Comparison of ENCODE assay signal across 13 cellular contexts in the genomic region with DNA sequence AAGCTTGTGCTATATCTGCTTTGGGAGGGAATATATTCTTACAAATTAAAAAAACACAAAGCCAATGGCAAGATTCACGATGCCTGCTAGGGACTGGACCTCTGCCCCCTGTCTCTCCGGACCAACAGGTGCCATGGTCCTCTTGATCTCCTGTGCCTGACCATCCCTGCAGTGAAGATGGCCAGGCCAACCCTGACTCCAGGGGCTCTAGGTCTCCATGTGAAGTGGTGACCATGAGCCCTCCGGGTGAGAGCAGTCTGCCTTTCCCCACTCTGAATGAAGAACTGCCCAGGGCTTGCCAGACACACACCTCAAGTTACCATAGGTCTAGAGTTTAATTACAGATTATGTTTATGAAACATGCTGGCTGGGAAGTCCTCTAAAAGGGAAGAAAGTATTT. TPM values are rescaled to one million over a fixed set of nuclear protein-coding genes. Genes with fewer than 3 reads are reported as not detected.
DNase-seq lines count a peak whose midpoint lies in the region; ATAC-seq, FAIRE-seq and TF ChIP-seq lines count a peak whose summit lies in the region.
"Had no signal": no experiment of that assay in that cellular context is flagged by ENCODE, and none has a peak within 500 bp of the region (broad histone marks: within the 10 kb centered on the region; RNA-seq: fewer than 3 reads in every experiment).

No MANE protein-coding gene starts in this region.

- H3K4me1 Mint-ChIP-seq in activated CD8-positive, alpha-beta T cell treated with anti-CD3 and anti-CD28 coated beads, Interleukin-2, amount 10 ng/mL, durations not matched to agents 7 days and 5 days (ENCODE audit: low read depth), result peaks cover 43% of the 10 kb centered on the region
- H3K4me1 Mint-ChIP-seq: neural progenitor cell had no signal

- peak overlapping the region in 1 of 2 donors; percentile 49 for H3K27ac ChIP-seq in kidney (ENCODE audit: low read depth in 2 of 2, low read length in 2 of 2)
- H3K27ac ChIP-seq in suprapubic skin, result peak overlapping the region; percentile 83
- H3K27ac ChIP-seq: neural progenitor cell had no signal

- TF ChIP-seq CTCF in kidney (IDR thresholded peaks at IDR 0.05; ENCODE audit: borderline replicate concordance, extremely low read depth, insufficient read depth) (no peak), suprapubic skin (IDR thresholded peaks at IDR 0.05) (no peak)

- 90% methylated on average over 3 of the region's 3 CpGs for WGBS in suprapubic skin

- H3K4me3 Mint-ChIP-seq in activated CD8-positive, alpha-beta T cell treated with anti-CD3 and anti-CD28 coated beads, Interleukin-2, amount 10 ng/mL, durations not matched to agents 7 days and 5 days, result peak overlapping the region; percentile 98
- H3K4me3 Mint-ChIP-seq: neural progenitor cell had no signal

- H3K9ac ChIP-seq in kidney (ENCODE audit: low read length in 2 of 2), result peak overlapping the region; percentile 11 to 13
- H3K9ac ChIP-seq: neural progenitor cell had no signal

- intact Hi-C loops in kidney (cut with DNase I), result no loop called here

- no peak for TF ChIP-seq EP300 in suprapubic skin (IDR thresholded peaks at IDR 0.05)

- H3K4me1 ChIP-seq in kidney (ENCODE audit: control insufficient read depth in 1 of 2, insufficient read depth in 1 of 2, low read depth in 1 of 2, low read length in 2 of 2) (peaks cover 0 to 3% of the 10 kb centered on the region in 2 donors), suprapubic skin (peaks cover 53% of the 10 kb centered on the region)
- H3K4me1 ChIP-seq: neural progenitor cell had no signal

- no peak for TF ChIP-seq POLR2A in suprapubic skin (IDR thresholded peaks at IDR 0.05)

- H3K36me3 Mint-ChIP-seq in activated CD8-positive, alpha-beta T cell treated with anti-CD3 and anti-CD28 coated beads, Interleukin-2, amount 10 ng/mL, durations not matched to agents 7 days and 5 days (ENCODE audit: low read depth), result peaks cover 62% of the 10 kb centered on the region
- H3K36me3 Mint-ChIP-seq: neural progenitor cell had no signal

- no peak for ATAC-seq in activated CD8-positive, alpha-beta T cell treated with anti-CD3 and anti-CD28 coated beads, Interleukin-2, amount 10 ng/mL, durations not matched to agents 7 days and 5 days
- no peak for ATAC-seq in HG03565 (IDR thresholded peaks at IDR 0.05; ENCODE audit: unreplicated experiment)

- DNase-seq in activated T-cell treated with anti-CD3 and anti-CD28 coated beads, Interleukin-2, amount 50 U/mL, for 1 hour, result peak; percentile 46
- DNase-seq in activated T-cell treated with anti-CD3 and anti-CD28 coated beads, Interleukin-2, amount 50 U/mL, for 48 hours, result no peak
- DNase-seq in activated CD8-positive, alpha-beta T cell treated with anti-CD3 and anti-CD28 coated beads, Interleukin-2, amount 10 ng/mL, durations not matched to agents 7 days and 5 days, result no peak
- DNase-seq in kidney, result no peak
- DNase-seq in suprapubic skin (ENCODE audit: low spot score in 2 of 2), result no peak
- no peak for DNase-seq in SIG-M5 treated with dmso at 0.1 percent for 504 hours (lab: John Stamatoyannopoulos, UW; ENCODE audit: unreplicated experiment)
- no peak for DNase-seq in iPS-NIHi7 (ENCODE audit: extremely low spot score)

- peak overlapping the region; percentile 95 for H3K27ac Mint-ChIP-seq in activated CD8-positive, alpha-beta T cell treated with anti-CD3 and anti-CD28 coated beads, Interleukin-2, amount 10 ng/mL, durations not matched to agents 7 days and 5 days
- H3K27ac Mint-ChIP-seq: neural progenitor cell had no signal

- no peaks in the 10 kb centered on the region for H3K27me3 ChIP-seq in suprapubic skin
- H3K27me3 ChIP-seq: neural progenitor cell had no signal

- no peak for FAIRE-seq in kidney (lab: Jason Lieb, UNC)
- FAIRE-seq: frontal cortex, HTR-8/SVneo, TTC549 had no signal

- no peaks in the 10 kb centered on the region for H3K9me3 Mint-ChIP-seq in activated CD8-positive, alpha-beta T cell treated with anti-CD3 and anti-CD28 coated beads, Interleukin-2, amount 10 ng/mL, durations not matched to agents 7 days and 5 days (ENCODE audit: insufficient read depth)
- H3K9me3 Mint-ChIP-seq: neural progenitor cell had no signal

- H3K36me3 ChIP-seq in kidney (ENCODE audit: control insufficient read depth in 1 of 2, insufficient read depth in 2 of 2, low read length in 2 of 2) (no peaks in the 10 kb centered on the region), suprapubic skin (no peaks in the 10 kb centered on the region)
- H3K36me3 ChIP-seq: neural progenitor cell had no signal

- no peaks in the 10 kb centered on the region for H3K9me3 ChIP-seq in kidney (ENCODE audit: control insufficient read depth in 1 of 2, low read length in 2 of 2)
- H3K9me3 ChIP-seq in suprapubic skin, result no peaks in the 10 kb centered on the region

- CTCF ChIA-PET in activated CD8-positive, alpha-beta T cell treated with anti-CD3 and anti-CD28 coated beads, Interleukin-2, amount 10 ng/mL, durations not matched to agents 7 days and 5 days (lab: Charles Lee), result interaction anchor here (1.2 to 2.4 kb wide), 6 partner anchors 11 to 189 kb away, joined by 3 to 7 read pairs (median 5); a partner anchor contains a TSS

- peak overlapping the region; percentile 45 to 47 for H3K4me3 ChIP-seq in kidney (ENCODE audit: low read length in 2 of 2)
- peak overlapping the region; percentile 53 for H3K4me3 ChIP-seq in suprapubic skin
- H3K4me3 ChIP-seq: neural progenitor cell had no signal

- no peaks in the 10 kb centered on the region for H3K27me3 Mint-ChIP-seq in activated CD8-positive, alpha-beta T cell treated with anti-CD3 and anti-CD28 coated beads, Interleukin-2, amount 10 ng/mL, durations not matched to agents 7 days and 5 days (ENCODE audit: low read depth)

- POLR2A ChIA-PET in activated CD8-positive, alpha-beta T cell treated with anti-CD3 and anti-CD28 coated beads, Interleukin-2, amount 10 ng/mL, durations not matched to agents 7 days and 5 days (lab: Charles Lee), result interaction anchor here (1.1 to 10.5 kb wide), 8 partner anchors 9 to 572 kb away, joined by 3 to 175 read pairs (median 4); a partner anchor contains a TSS

RNA-seq across cellular contexts. Expression of a gene that starts 1.5 kb away (rescaled TPM):
- 1,000 to 10,000 TPM; 1,528 to 1,576 TPM for total RNA-seq in activated CD8-positive, alpha-beta T cell treated with anti-CD3 and anti-CD28 coated beads, Interleukin-2, amount 10 ng/mL, durations not matched to agents 7 days and 5 days
- total RNA-seq in kidney (151 TPM), suprapubic skin (100 to 1,000 TPM in 1 of 4 donors, 10 to 100 TPM in 3; 74.7 to 109 (median 85.4) TPM)
- 127 TPM for polyA plus RNA-seq in kidney (ENCODE audit: insufficient read depth, low read depth, low replicate concordance)
- total RNA-seq: NCI-H460 had no signal

RNA-seq across cellular contexts. Expression of a gene that starts 12.9 kb away (rescaled TPM):
- total RNA-seq in activated CD8-positive, alpha-beta T cell treated with anti-CD3 and anti-CD28 coated beads, Interleukin-2, amount 10 ng/mL, durations not matched to agents 7 days and 5 days, result under 1 TPM in 1 of 2 experiments, not detected in 1; 0.40 TPM
- total RNA-seq in kidney (not detected), suprapubic skin (not detected)
- polyA plus RNA-seq in kidney (ENCODE audit: insufficient read depth, low read depth, low replicate concordance), result not detected
- total RNA-seq: frontal cortex, NCI-H460 had no signal

RNA-seq across cellular contexts. Expression of a gene that starts 21.6 kb away (rescaled TPM):
- total RNA-seq in activated CD8-positive, alpha-beta T cell treated with anti-CD3 and anti-CD28 coated beads, Interleukin-2, amount 10 ng/mL, durations not matched to agents 7 days and 5 days, result 1 to 10 TPM; 7.9 to 8.7 TPM
- total RNA-seq in kidney (11.0 TPM), suprapubic skin (1 to 10 TPM in 1 of 4 donors, under 1 TPM in 2, not detected in 1; 0.21 to 2.5 (median 0.91) TPM)
- 35.3 TPM for polyA plus RNA-seq in kidney (ENCODE audit: insufficient read depth, low read depth, low replicate concordance)
- total RNA-seq: frontal cortex, NCI-H460 had no signal

Comparison
In these comparisons a context has a peak if more than half of its experiments do, and no peak if none do; other contexts are left out.
1. RNA of a gene that starts 1.5 kb away (total RNA-seq): 1,528 to 1,576 TPM in activated CD8-positive, alpha-beta T cell treated with anti-CD3 and anti-CD28 coated beads, Interleukin-2, amount 10 ng/mL, durations not matched to agents 7 days and 5 days; 151 TPM in kidney (single experiment) and 74.7 to 109 TPM in suprapubic skin; every median in the first group is over 10 times any median in the second.